17 cellular contexts compared by ENCODE assay signal in the genomic region with DNA sequence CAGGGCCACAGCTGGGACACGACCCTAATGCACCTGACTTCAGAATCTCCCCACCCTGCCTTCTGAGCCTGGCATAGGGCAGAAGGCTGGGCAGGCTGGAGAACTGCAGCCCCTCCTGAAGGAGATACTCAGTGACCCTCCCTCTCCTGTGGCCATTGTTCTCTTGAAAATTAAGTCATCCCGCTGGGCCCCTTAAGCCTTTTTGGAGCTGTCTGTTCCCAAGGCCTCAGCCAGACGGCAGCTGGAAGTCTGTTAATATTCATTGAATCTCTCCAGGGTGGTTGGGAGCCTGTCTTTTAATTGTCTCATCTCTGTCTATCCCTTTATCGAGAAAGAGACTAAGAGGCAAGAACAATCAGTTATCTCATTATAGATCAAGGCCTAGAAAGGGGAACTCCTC.
"Had no signal": no experiment of that assay in that cellular context is flagged by ENCODE, and none has a peak within 500 bp of the region (broad histone marks: within the 10 kb centered on the region; RNA-seq: fewer than 3 reads in every experiment).

No MANE protein-coding gene starts in this region.

- H3K4me3 Mint-ChIP-seq: activated CD4-positive, alpha-beta T cell treated with anti-CD3 and anti-CD28 coated beads, Interleukin-2, amount 10 ng/mL, durations not matched to agents 24 days and 14 days; activated CD8-positive, alpha-beta T cell treated with anti-CD3 and anti-CD28 coated beads for 36 hours; activated T-helper 17 cell treated with anti-CD3 and anti-CD28 coated beads, Interleukin-2, amount 50 U/mL, for 72 hours; immature natural killer cell; naive thymus-derived CD8-positive, alpha-beta T cell; stimulated activated naive B cell treated with anti-CD40 and anti-IgM and Interleukin-4, amounts not matched to agents 10 μg/mL and 1 μg/mL and 100 μg/mL, for 72 hours had no signal

- H3K9me3 ChIP-seq: body of pancreas, sigmoid colon had no signal

- H3K9me3 Mint-ChIP-seq: activated CD4-positive, alpha-beta T cell treated with anti-CD3 and anti-CD28 coated beads, Interleukin-2, amount 10 ng/mL, durations not matched to agents 24 days and 14 days; activated CD8-positive, alpha-beta T cell treated with anti-CD3 and anti-CD28 coated beads for 36 hours; activated T-helper 17 cell treated with anti-CD3 and anti-CD28 coated beads, Interleukin-2, amount 50 U/mL, for 72 hours; immature natural killer cell; naive thymus-derived CD8-positive, alpha-beta T cell; stimulated activated naive B cell treated with anti-CD40 and anti-IgM and Interleukin-4, amounts not matched to agents 10 μg/mL and 1 μg/mL and 100 μg/mL, for 72 hours had no signal

- H3K27ac Mint-ChIP-seq: activated CD4-positive, alpha-beta T cell treated with anti-CD3 and anti-CD28 coated beads, Interleukin-2, amount 10 ng/mL, durations not matched to agents 24 days and 14 days; activated CD8-positive, alpha-beta T cell treated with anti-CD3 and anti-CD28 coated beads for 36 hours; activated T-helper 17 cell treated with anti-CD3 and anti-CD28 coated beads, Interleukin-2, amount 50 U/mL, for 72 hours; immature natural killer cell; stimulated activated naive B cell treated with anti-CD40 and anti-IgM and Interleukin-4, amounts not matched to agents 10 μg/mL and 1 μg/mL and 100 μg/mL, for 72 hours had no signal

- H3K36me3 Mint-ChIP-seq: immature natural killer cell; naive thymus-derived CD8-positive, alpha-beta T cell; stimulated activated naive B cell treated with anti-CD40 and anti-IgM and Interleukin-4, amounts not matched to agents 10 μg/mL and 1 μg/mL and 100 μg/mL, for 72 hours had no signal

- H3K4me1 ChIP-seq: body of pancreas, sigmoid colon had no signal

- H3K36me3 ChIP-seq: sigmoid colon had no signal

- H3K27me3 Mint-ChIP-seq: activated CD4-positive, alpha-beta T cell treated with anti-CD3 and anti-CD28 coated beads, Interleukin-2, amount 10 ng/mL, durations not matched to agents 24 days and 14 days had no signal

- H3K27ac ChIP-seq: body of pancreas, sigmoid colon had no signal

- H3K4me3 ChIP-seq: body of pancreas, sigmoid colon had no signal

- DNase-seq: activated CD4-positive, alpha-beta T cell treated with anti-CD3 and anti-CD28 coated beads, Interleukin-2, amount 10 ng/mL, durations not matched to agents 24 days and 14 days; activated CD8-positive, alpha-beta T cell treated with anti-CD3 and anti-CD28 coated beads for 36 hours; activated naive CD4-positive, alpha-beta T cell treated with Interleukin-2 at 50 U/mL for 16 hours; activated T-cell treated with anti-CD3 and anti-CD28 coated beads, Interleukin-2, amount 50 U/mL, for 1 hour; body of pancreas; caudate nucleus; foreskin melanocyte; immature natural killer cell; kidney glomerular epithelial cell; left ventricle myocardium superior; mesenchymal stem cell; naive thymus-derived CD8-positive, alpha-beta T cell; sigmoid colon; stimulated activated naive B cell treated with anti-CD40 and anti-IgM and Interleukin-4, amounts not matched to agents 10 μg/mL and 1 μg/mL and 100 μg/mL, for 72 hours; T-helper 1 cell; T-helper 9 cell had no signal

- H3K4me1 Mint-ChIP-seq: activated CD4-positive, alpha-beta T cell treated with anti-CD3 and anti-CD28 coated beads, Interleukin-2, amount 10 ng/mL, durations not matched to agents 24 days and 14 days; activated T-helper 17 cell treated with anti-CD3 and anti-CD28 coated beads, Interleukin-2, amount 50 U/mL, for 72 hours; immature natural killer cell; stimulated activated naive B cell treated with anti-CD40 and anti-IgM and Interleukin-4, amounts not matched to agents 10 μg/mL and 1 μg/mL and 100 μg/mL, for 72 hours had no signal

- H3K27me3 ChIP-seq: body of pancreas had no signal
